ENCODE assay signal across 1 cellular context in the genomic region with DNA sequence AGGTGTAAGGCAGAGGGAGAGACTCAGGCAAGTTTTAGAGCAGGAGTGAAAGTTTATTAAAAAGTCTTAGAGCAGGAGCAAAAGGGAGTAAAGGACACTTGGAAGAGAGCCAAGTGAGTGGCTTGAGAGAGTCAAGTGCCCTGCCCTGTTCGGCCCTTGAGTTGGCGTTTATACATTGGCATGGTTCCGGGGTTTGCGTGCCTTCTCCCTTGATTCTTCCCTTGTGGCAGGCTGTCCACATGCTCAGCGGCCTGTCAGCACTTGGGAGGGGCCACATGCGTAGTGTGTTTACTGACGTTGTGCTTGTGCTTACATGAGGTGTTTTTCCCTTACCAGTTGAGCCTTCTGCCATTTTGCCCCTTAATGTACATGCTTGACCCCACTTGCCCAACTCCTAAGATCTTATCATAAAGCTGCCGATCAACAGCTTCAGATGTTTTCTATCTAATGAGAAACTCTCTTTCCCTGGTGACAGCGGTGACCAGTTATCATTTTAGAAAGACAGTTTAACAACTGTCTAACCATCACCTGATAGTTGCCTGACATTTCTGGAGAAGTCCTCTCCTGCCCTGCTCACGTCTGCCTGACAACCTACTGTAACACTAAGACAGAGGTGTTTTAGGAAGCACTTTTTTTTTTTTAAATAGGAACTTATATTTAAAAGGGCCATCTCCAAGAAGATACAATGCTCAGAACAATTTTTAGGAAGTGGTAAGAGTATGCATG.
TF ChIP-seq lines count a peak whose summit lies in the region.

No MANE protein-coding gene starts in this region.

TF ChIP-seq in H1, 55 proteins besides CTCF, POLR2A, EP300 and RAD21 (continued from another document):
- TF ChIP-seq, protein P1, sequence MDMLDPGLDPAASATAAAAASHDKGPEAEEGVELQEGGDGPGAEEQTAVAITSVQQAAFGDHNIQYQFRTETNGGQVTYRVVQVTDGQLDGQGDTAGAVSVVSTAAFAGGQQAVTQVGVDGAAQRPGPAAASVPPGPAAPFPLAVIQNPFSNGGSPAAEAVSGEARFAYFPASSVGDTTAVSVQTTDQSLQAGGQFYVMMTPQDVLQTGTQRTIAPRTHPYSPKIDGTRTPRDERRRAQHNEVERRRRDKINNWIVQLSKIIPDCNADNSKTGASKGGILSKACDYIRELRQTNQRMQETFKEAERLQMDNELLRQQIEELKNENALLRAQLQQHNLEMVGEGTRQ (IDR thresholded peaks at IDR 0.05; ENCODE audit: low read length): no peak
- no peak for TF ChIP-seq SP4 (IDR thresholded peaks at IDR 0.05; ENCODE audit: low read length)
- no peak for TF ChIP-seq BACH1 (IDR thresholded peaks at IDR 0.05; ENCODE audit: low read length)
- no peak for TF ChIP-seq MAFK (IDR thresholded peaks at IDR 0.05; ENCODE audit: low read depth, low read length)
- no peak for TF ChIP-seq TAF7 (optimal IDR thresholded peaks at IDR 0.05; ENCODE audit: borderline replicate concordance, low read depth, low read length)
- no peak for TF ChIP-seq CTBP2 (IDR thresholded peaks at IDR 0.05; ENCODE audit: borderline replicate concordance, insufficient read depth, insufficient read length, low read length)
- TF ChIP-seq NRF1 (IDR thresholded peaks at IDR 0.05; ENCODE audit: low read depth, low read length): no peak
- no peak for TF ChIP-seq TAF1 (IDR thresholded peaks at IDR 0.05; ENCODE audit: low read depth, low read length)
- no peak for TF ChIP-seq POLR2AphosphoS5 (IDR thresholded peaks at IDR 0.05; ENCODE audit: low read depth, low read length)
- TF ChIP-seq FOSL1 (IDR thresholded peaks at IDR 0.05; ENCODE audit: insufficient read depth, low read depth, low read length): no peak
- TF ChIP-seq SUZ12 (IDR thresholded peaks at IDR 0.05; ENCODE audit: low read length): no peak
- no peak for TF ChIP-seq GTF2F1 (IDR thresholded peaks at IDR 0.05; ENCODE audit: borderline replicate concordance, low read depth, low read length)
